ENCODE assay signal across 8 cellular contexts in the genomic region with DNA sequence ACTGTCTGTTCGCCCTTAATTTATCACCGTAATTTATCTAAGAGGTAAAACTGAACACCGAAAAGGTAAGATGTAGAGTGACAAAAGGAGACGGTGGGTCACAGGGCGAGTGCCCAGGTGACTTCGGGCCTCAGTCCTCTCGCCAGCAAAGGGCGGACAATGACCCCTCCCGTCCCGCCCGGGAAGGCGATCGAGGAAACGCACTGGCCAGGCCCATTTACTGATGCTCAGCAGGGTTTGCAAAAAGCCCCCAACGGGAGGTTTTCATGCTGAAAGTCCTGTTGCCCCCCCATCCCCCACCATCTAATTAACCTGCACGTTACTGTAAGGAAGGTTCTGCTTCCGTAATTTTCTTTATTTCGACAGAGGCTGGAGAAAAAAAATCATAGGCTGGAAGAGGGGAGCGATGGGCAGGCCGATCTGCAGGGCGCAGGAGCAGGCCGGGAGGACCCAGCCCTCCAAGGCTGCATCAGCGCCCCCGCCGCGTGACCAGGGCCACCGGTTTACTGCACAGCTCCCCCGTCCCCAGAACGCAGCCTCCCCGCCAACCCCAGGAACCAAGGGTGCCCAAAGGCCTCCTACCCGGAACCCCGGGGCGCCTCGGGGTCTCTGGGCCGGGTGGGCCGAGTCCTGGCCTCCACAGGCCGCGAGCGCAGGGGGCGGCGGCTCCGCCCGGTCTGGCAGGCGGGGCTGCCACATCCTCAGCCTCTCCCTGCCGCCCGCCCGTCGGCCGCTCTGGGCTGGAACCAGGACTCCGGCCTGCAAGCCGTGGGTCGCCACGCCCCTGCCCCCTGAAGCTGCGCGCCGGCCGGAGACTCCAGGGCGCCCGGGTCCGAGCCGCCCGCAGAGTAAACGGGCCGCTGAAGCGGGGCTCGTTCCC. TPM values are rescaled to one million over a fixed set of nuclear protein-coding genes. Genes with fewer than 3 reads are reported as not detected.
DNase-seq lines count a peak whose midpoint lies in the region; ATAC-seq and TF ChIP-seq lines count a peak whose summit lies in the region.

No MANE protein-coding gene starts in this region.

- H3K36me3 ChIP-seq in esophagus muscularis mucosa (no peaks in the 10 kb centered on the region), mucosa of stomach (ENCODE audit: control insufficient read depth, insufficient read depth, low read length) (no peaks in the 10 kb centered on the region)

- H3K9me3 Mint-ChIP-seq in activated T-cell treated with anti-CD3 and anti-CD28 coated beads, Interleukin-2, amount 50 U/mL, for 72 hours, result no peaks in the 10 kb centered on the region
- no peaks in the 10 kb centered on the region for H3K9me3 Mint-ChIP-seq in stimulated activated effector memory CD8-positive, alpha-beta T cell treated with anti-CD3 and anti-CD28 coated beads, Interleukin-12 subunit alpha, Interleukin-12 subunit beta, amount 100 ng/mL, for 72 hours

- TF ChIP-seq POLR2A in esophagus muscularis mucosa (IDR thresholded peaks at IDR 0.05; ENCODE audit: low read depth), result no peak

- 8% methylated on average over 24 of the region's 66 CpGs for WGBS in esophagus muscularis mucosa

- H3K9me3 ChIP-seq in esophagus muscularis mucosa (no peaks in the 10 kb centered on the region), mucosa of stomach (ENCODE audit: control insufficient read depth, low read length) (no peaks in the 10 kb centered on the region)

- peak; percentile 15 for ATAC-seq in HG03039 (IDR thresholded peaks at IDR 0.05; ENCODE audit: unreplicated experiment)
- peak; percentile 49 to 50 for ATAC-seq in activated T-cell treated with anti-CD3 and anti-CD28 coated beads, Interleukin-2, amount 50 U/mL, for 72 hours (replicated peaks in 1 of 2)
- peak; percentile 72 for ATAC-seq in stimulated activated effector memory CD8-positive, alpha-beta T cell treated with anti-CD3 and anti-CD28 coated beads, Interleukin-12 subunit alpha, Interleukin-12 subunit beta, amount 100 ng/mL, for 72 hours

- TF ChIP-seq CTCF in esophagus muscularis mucosa (IDR thresholded peaks at IDR 0.05), result no peak

- H3K4me1 ChIP-seq in esophagus muscularis mucosa (peaks cover 20 to 54% (median 53%) of the 10 kb centered on the region in 4 donors), mucosa of stomach (ENCODE audit: control insufficient read depth, insufficient read depth, low read length) (peaks cover 36% of the 10 kb centered on the region)

- H3K27me3 Mint-ChIP-seq in activated T-cell treated with anti-CD3 and anti-CD28 coated beads, Interleukin-2, amount 50 U/mL, for 72 hours (ENCODE audit: low read depth), result peaks cover 8% of the 10 kb centered on the region

- H3K4me3 ChIP-seq in esophagus muscularis mucosa (peak overlapping the region; percentile 79 to 97 (median 94)), mucosa of stomach (ENCODE audit: low read length) (peak overlapping the region; percentile 50)

- peak overlapping the region; percentile 76 for H3K9ac ChIP-seq in mucosa of stomach (ENCODE audit: low read length)

- intact Hi-C loops in esophagus muscularis mucosa (cut with DNase I), result loop anchor here (5.0 kb wide), 1 partner anchor 324 kb away; a partner anchor contains a TSS

- H3K27ac ChIP-seq in esophagus muscularis mucosa (replicated peaks in 1 of 4), result peak overlapping the region; percentile 97 to 99 (median 98)

- H3K27me3 ChIP-seq in esophagus muscularis mucosa, result no peaks in the 10 kb centered on the region
- peaks cover 3% of the 10 kb centered on the region for H3K27me3 ChIP-seq in mucosa of stomach (ENCODE audit: control insufficient read depth, insufficient read depth, low read length)

- TF ChIP-seq EP300 in esophagus muscularis mucosa (IDR thresholded peaks at IDR 0.05), result no peak

- peaks cover 27% of the 10 kb centered on the region for H3K4me1 Mint-ChIP-seq in activated T-cell treated with anti-CD3 and anti-CD28 coated beads, Interleukin-2, amount 50 U/mL, for 72 hours (ENCODE audit: low read depth)
- peaks cover 11% of the 10 kb centered on the region for H3K4me1 Mint-ChIP-seq in stimulated activated effector memory CD8-positive, alpha-beta T cell treated with anti-CD3 and anti-CD28 coated beads, Interleukin-12 subunit alpha, Interleukin-12 subunit beta, amount 100 ng/mL, for 72 hours

- H3K36me3 Mint-ChIP-seq in activated T-cell treated with anti-CD3 and anti-CD28 coated beads, Interleukin-2, amount 50 U/mL, for 72 hours (ENCODE audit: insufficient read depth in 2 of 2), result no peaks in the 10 kb centered on the region
- H3K36me3 Mint-ChIP-seq in stimulated activated effector memory CD8-positive, alpha-beta T cell treated with anti-CD3 and anti-CD28 coated beads, Interleukin-12 subunit alpha, Interleukin-12 subunit beta, amount 100 ng/mL, for 72 hours, result no peaks in the 10 kb centered on the region

- H3K27ac Mint-ChIP-seq in activated T-cell treated with anti-CD3 and anti-CD28 coated beads, Interleukin-2, amount 50 U/mL, for 72 hours, result no peak overlapping the region
- H3K27ac Mint-ChIP-seq in stimulated activated effector memory CD8-positive, alpha-beta T cell treated with anti-CD3 and anti-CD28 coated beads, Interleukin-12 subunit alpha, Interleukin-12 subunit beta, amount 100 ng/mL, for 72 hours, result peak overlapping the region; percentile 29

- DNase-seq in NCI-H2196 (lab: John Stamatoyannopoulos, UW; ENCODE audit: unreplicated experiment), result peak; percentile 4
- DNase-seq in NCI-H2196 treated with DMSO at 0.1 percent for 48 hours (lab: John Stamatoyannopoulos, UW; ENCODE audit: unreplicated experiment), result no peak
- peak; percentile 48 to 58 for DNase-seq in NOMO-1 (lab: John Stamatoyannopoulos, UW; ENCODE audit: unreplicated experiment in 2 of 2)
- peak; percentile 48 to 59 for DNase-seq in activated T-cell treated with anti-CD3 and anti-CD28 coated beads, Interleukin-2, amount 50 U/mL, for 72 hours
- no peak for DNase-seq in esophagus muscularis mucosa (ENCODE audit: extremely low spot score)
- peak; percentile 42 to 80 for DNase-seq in stimulated activated effector memory CD8-positive, alpha-beta T cell treated with anti-CD3 and anti-CD28 coated beads, Interleukin-12 subunit alpha, Interleukin-12 subunit beta, amount 100 ng/mL, for 72 hours (ENCODE audit: low spot score in 2 of 2)

- H3K4me3 Mint-ChIP-seq in activated T-cell treated with anti-CD3 and anti-CD28 coated beads, Interleukin-2, amount 50 U/mL, for 72 hours, result peak overlapping the region; percentile 85 to 87
- peak overlapping the region; percentile 68 for H3K4me3 Mint-ChIP-seq in stimulated activated effector memory CD8-positive, alpha-beta T cell treated with anti-CD3 and anti-CD28 coated beads, Interleukin-12 subunit alpha, Interleukin-12 subunit beta, amount 100 ng/mL, for 72 hours

RNA-seq across cellular contexts. Expression of a gene that starts 0.6 kb away (rescaled TPM):
- total RNA-seq in activated T-cell treated with anti-CD3 and anti-CD28 coated beads, Interleukin-2, amount 50 U/mL, for 72 hours, result 10 to 100 TPM; 29.5 to 34.3 TPM
- total RNA-seq in esophagus muscularis mucosa, result 100 to 1,000 TPM in 3 of 4 donors, 10 to 100 TPM in 1; 98.8 to 169 (median 143) TPM

RNA-seq across cellular contexts. Expression of a gene that starts 31.7 kb away (rescaled TPM):
- not detected for total RNA-seq in activated T-cell treated with anti-CD3 and anti-CD28 coated beads, Interleukin-2, amount 50 U/mL, for 72 hours
- total RNA-seq in esophagus muscularis mucosa, result not detected

RNA-seq across cellular contexts. Expression of a gene that starts 43.5 kb away (rescaled TPM):
- 10 to 100 TPM in 1 of 2 donors, 1 to 10 TPM in 1; 8.7 to 13.5 TPM for total RNA-seq in activated T-cell treated with anti-CD3 and anti-CD28 coated beads, Interleukin-2, amount 50 U/mL, for 72 hours
- total RNA-seq in esophagus muscularis mucosa, result 10 to 100 TPM; 10.8 to 20.9 (median 15.7) TPM

Comparison
In these comparisons a context has a peak if more than half of its experiments do, and no peak if none do; other contexts are left out.
1. DNase-seq: peak in NCI-H2196 (single experiment), NOMO-1 (2 of 2), activated T-cell treated with anti-CD3 and anti-CD28 coated beads, Interleukin-2, amount 50 U/mL, for 72 hours (2 of 2) and stimulated activated effector memory CD8-positive, alpha-beta T cell treated with anti-CD3 and anti-CD28 coated beads, Interleukin-12 subunit alpha, Interleukin-12 subunit beta, amount 100 ng/mL, for 72 hours (2 of 2); none in NCI-H2196 treated with DMSO at 0.1 percent for 48 hours (single experiment) and esophagus muscularis mucosa (single experiment).
2. ATAC-seq: peak in every context shown above with its lines; median percentile 72 in stimulated activated effector memory CD8-positive, alpha-beta T cell treated with anti-CD3 and anti-CD28 coated beads, Interleukin-12 subunit alpha, Interleukin-12 subunit beta, amount 100 ng/mL, for 72 hours; 50 in activated T-cell treated with anti-CD3 and anti-CD28 coated beads, Interleukin-2, amount 50 U/mL, for 72 hours; 15 in HG03039.